In the genomic region with DNA sequence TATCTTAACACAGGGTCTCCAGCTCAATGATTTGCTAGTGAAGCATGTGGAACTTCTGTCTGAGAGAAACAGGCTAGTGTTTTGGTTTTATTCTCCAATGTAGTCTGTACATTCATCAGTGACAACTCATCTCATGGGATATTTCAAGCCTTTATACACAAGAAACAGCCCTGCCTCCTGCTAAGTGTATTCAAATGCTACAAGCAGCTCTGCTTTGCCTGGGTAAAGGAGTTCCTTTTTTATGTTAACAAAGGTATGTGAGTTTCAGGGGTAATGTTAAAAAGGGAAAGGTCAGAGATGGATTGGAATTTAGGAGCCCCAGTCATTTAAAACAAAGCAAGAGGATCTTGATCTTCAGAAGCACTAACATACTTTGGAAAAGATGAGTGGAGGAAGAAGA, we compare ENCODE assay signal across 1 cellular context.
TF ChIP-seq lines count a peak whose summit lies in the region.

No MANE protein-coding gene starts in this region.

TF ChIP-seq in H1, 55 proteins besides CTCF, POLR2A, EP300 and RAD21:
- TF ChIP-seq POU5F1 (IDR thresholded peaks at IDR 0.05; ENCODE audit: low read depth, low read length) (peak; percentile 57; the same call in 1 of the 2 replicates), BACH1 (IDR thresholded peaks at IDR 0.05; ENCODE audit: low read length) (no peak), RNF2 (IDR thresholded peaks at IDR 0.05; ENCODE audit: borderline replicate concordance, low read depth, low read length, missing control alignments, poor library complexity, severe bottlenecking) (no peak), JUND (IDR thresholded peaks at IDR 0.05; ENCODE audit: low read length) (peak; percentile 22; the same call in 1 of the 2 replicates), CHD2 (IDR thresholded peaks at IDR 0.05; ENCODE audit: low read length) (0 out of 2 replicates have a peak, but pooled peaks have one; percentile 19), RBBP5 (IDR thresholded peaks at IDR 0.05; ENCODE audit: borderline replicate concordance, low read depth, low read length) (no peak), YY1 (IDR thresholded peaks at IDR 0.05; ENCODE audit: low read depth, low read length) (no peak), CTBP2 (IDR thresholded peaks at IDR 0.05; ENCODE audit: borderline replicate concordance, insufficient read depth, insufficient read length, low read length) (no peak), RFX5 (IDR thresholded peaks at IDR 0.05; ENCODE audit: borderline replicate concordance, low read depth, low read length) (no peak), TAF1 (IDR thresholded peaks at IDR 0.05; ENCODE audit: low read depth, low read length) (no peak), SRF (IDR thresholded peaks at IDR 0.05; ENCODE audit: low read depth, low read length) (no peak), BRCA1 (IDR thresholded peaks at IDR 0.05; ENCODE audit: low read depth, low read length) (no peak), TBP (IDR thresholded peaks at IDR 0.05; ENCODE audit: low read depth, low read length) (no peak), ZNF274 (IDR thresholded peaks at IDR 0.05; ENCODE audit: borderline replicate concordance, extremely low read depth, low read length) (no peak), KDM5A (IDR thresholded peaks at IDR 0.05; ENCODE audit: low read length) (no peak), CBX5 (IDR thresholded peaks at IDR 0.05; ENCODE audit: low read depth, low read length) (no peak), GTF2F1 (IDR thresholded peaks at IDR 0.05; ENCODE audit: borderline replicate concordance, low read depth, low read length) (no peak), PHF8 (conservative IDR thresholded peaks at IDR 0.05; ENCODE audit: low read depth, low read length) (no peak), TEAD4 (IDR thresholded peaks at IDR 0.05; ENCODE audit: low read depth, low read length) (peak; percentile 78; the same call in 1 of the 2 replicates), SUZ12 (IDR thresholded peaks at IDR 0.05; ENCODE audit: low read length) (no peak), HDAC2 (IDR thresholded peaks at IDR 0.05; ENCODE audit: borderline replicate concordance in 1 of 2, low read depth in 2 of 2, low read length in 2 of 2) (peak in 1 of 2 experiments; percentile 84; a peak in 2 of 4 replicates), SP1 (IDR thresholded peaks at IDR 0.05; ENCODE audit: low read depth, low read length) (peak; percentile 56; the same call in 1 of the 2 replicates), JUN (IDR thresholded peaks at IDR 0.05; ENCODE audit: low read depth, low read length) (no peak), RXRA (IDR thresholded peaks at IDR 0.05; ENCODE audit: insufficient read depth, low read depth, low read length) (no peak)
- TF ChIP-seq, protein P1, sequence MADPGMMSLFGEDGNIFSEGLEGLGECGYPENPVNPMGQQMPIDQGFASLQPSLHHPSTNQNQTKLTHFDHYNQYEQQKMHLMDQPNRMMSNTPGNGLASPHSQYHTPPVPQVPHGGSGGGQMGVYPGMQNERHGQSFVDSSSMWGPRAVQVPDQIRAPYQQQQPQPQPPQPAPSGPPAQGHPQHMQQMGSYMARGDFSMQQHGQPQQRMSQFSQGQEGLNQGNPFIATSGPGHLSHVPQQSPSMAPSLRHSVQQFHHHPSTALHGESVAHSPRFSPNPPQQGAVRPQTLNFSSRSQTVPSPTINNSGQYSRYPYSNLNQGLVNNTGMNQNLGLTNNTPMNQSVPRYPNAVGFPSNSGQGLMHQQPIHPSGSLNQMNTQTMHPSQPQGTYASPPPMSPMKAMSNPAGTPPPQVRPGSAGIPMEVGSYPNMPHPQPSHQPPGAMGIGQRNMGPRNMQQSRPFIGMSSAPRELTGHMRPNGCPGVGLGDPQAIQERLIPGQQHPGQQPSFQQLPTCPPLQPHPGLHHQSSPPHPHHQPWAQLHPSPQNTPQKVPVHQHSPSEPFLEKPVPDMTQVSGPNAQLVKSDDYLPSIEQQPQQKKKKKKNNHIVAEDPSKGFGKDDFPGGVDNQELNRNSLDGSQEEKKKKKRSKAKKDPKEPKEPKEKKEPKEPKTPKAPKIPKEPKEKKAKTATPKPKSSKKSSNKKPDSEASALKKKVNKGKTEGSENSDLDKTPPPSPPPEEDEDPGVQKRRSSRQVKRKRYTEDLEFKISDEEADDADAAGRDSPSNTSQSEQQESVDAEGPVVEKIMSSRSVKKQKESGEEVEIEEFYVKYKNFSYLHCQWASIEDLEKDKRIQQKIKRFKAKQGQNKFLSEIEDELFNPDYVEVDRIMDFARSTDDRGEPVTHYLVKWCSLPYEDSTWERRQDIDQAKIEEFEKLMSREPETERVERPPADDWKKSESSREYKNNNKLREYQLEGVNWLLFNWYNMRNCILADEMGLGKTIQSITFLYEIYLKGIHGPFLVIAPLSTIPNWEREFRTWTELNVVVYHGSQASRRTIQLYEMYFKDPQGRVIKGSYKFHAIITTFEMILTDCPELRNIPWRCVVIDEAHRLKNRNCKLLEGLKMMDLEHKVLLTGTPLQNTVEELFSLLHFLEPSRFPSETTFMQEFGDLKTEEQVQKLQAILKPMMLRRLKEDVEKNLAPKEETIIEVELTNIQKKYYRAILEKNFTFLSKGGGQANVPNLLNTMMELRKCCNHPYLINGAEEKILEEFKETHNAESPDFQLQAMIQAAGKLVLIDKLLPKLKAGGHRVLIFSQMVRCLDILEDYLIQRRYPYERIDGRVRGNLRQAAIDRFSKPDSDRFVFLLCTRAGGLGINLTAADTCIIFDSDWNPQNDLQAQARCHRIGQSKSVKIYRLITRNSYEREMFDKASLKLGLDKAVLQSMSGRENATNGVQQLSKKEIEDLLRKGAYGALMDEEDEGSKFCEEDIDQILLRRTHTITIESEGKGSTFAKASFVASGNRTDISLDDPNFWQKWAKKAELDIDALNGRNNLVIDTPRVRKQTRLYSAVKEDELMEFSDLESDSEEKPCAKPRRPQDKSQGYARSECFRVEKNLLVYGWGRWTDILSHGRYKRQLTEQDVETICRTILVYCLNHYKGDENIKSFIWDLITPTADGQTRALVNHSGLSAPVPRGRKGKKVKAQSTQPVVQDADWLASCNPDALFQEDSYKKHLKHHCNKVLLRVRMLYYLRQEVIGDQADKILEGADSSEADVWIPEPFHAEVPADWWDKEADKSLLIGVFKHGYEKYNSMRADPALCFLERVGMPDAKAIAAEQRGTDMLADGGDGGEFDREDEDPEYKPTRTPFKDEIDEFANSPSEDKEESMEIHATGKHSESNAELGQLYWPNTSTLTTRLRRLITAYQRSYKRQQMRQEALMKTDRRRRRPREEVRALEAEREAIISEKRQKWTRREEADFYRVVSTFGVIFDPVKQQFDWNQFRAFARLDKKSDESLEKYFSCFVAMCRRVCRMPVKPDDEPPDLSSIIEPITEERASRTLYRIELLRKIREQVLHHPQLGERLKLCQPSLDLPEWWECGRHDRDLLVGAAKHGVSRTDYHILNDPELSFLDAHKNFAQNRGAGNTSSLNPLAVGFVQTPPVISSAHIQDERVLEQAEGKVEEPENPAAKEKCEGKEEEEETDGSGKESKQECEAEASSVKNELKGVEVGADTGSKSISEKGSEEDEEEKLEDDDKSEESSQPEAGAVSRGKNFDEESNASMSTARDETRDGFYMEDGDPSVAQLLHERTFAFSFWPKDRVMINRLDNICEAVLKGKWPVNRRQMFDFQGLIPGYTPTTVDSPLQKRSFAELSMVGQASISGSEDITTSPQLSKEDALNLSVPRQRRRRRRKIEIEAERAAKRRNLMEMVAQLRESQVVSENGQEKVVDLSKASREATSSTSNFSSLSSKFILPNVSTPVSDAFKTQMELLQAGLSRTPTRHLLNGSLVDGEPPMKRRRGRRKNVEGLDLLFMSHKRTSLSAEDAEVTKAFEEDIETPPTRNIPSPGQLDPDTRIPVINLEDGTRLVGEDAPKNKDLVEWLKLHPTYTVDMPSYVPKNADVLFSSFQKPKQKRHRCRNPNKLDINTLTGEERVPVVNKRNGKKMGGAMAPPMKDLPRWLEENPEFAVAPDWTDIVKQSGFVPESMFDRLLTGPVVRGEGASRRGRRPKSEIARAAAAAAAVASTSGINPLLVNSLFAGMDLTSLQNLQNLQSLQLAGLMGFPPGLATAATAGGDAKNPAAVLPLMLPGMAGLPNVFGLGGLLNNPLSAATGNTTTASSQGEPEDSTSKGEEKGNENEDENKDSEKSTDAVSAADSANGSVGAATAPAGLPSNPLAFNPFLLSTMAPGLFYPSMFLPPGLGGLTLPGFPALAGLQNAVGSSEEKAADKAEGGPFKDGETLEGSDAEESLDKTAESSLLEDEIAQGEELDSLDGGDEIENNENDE (IDR thresholded peaks at IDR 0.05; ENCODE audit: insufficient replicate concordance, low read length) = peak; percentile 89
- TF ChIP-seq, protein P2, sequence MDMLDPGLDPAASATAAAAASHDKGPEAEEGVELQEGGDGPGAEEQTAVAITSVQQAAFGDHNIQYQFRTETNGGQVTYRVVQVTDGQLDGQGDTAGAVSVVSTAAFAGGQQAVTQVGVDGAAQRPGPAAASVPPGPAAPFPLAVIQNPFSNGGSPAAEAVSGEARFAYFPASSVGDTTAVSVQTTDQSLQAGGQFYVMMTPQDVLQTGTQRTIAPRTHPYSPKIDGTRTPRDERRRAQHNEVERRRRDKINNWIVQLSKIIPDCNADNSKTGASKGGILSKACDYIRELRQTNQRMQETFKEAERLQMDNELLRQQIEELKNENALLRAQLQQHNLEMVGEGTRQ (IDR thresholded peaks at IDR 0.05; ENCODE audit: low read length) = no peak
- TF ChIP-seq, protein P3, sequence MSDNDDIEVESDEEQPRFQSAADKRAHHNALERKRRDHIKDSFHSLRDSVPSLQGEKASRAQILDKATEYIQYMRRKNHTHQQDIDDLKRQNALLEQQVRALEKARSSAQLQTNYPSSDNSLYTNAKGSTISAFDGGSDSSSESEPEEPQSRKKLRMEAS (IDR thresholded peaks at IDR 0.05) = no peak
- TF ChIP-seq, protein P4, sequence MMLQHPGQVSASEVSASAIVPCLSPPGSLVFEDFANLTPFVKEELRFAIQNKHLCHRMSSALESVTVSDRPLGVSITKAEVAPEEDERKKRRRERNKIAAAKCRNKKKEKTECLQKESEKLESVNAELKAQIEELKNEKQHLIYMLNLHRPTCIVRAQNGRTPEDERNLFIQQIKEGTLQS (IDR thresholded peaks at IDR 0.05; ENCODE audit: insufficient read depth, low read depth, low read length) = no peak
TF ChIP-seq in H1: peak in this region for 7.
